ENCODE assay signal across 1 cellular context in genomic region chr21:37220981-37221664, GRCh38.
TF ChIP-seq lines count a peak whose summit lies in the region.

No MANE protein-coding gene starts in this region.

TF ChIP-seq in K562, 482 proteins besides CTCF, POLR2A, EP300 and RAD21 (continued from another document and continues in another):
- TF ChIP-seq MGA (IDR thresholded peaks at IDR 0.05), result peak; percentile 97
- TF ChIP-seq RAD51 (IDR thresholded peaks at IDR 0.05; ENCODE audit: borderline replicate concordance, low read depth), result peak; percentile 99
- peak; percentile 50 for TF ChIP-seq ASH1L (IDR thresholded peaks at IDR 0.05; ENCODE audit: borderline replicate concordance, low read depth, partially characterized antibody)
- TF ChIP-seq RBBP5 (IDR thresholded peaks at IDR 0.05; ENCODE audit: borderline replicate concordance, insufficient read depth, low read length, poor library complexity, severe bottlenecking), result peak; percentile 4
- peak in 1 of 2 experiments; percentile 53 for TF ChIP-seq AFF1 (IDR thresholded peaks at IDR 0.05; ENCODE audit: low read depth in 1 of 2, partially characterized antibody in 2 of 2)
- TF ChIP-seq FIP1L1 (IDR thresholded peaks at IDR 0.05; ENCODE audit: low read depth, low read length, poor library complexity, severe bottlenecking), result peak; percentile 32
- TF ChIP-seq CBX1 (IDR thresholded peaks at IDR 0.05; ENCODE audit: low read depth), result peak; percentile 72; the same call in 1 of the 2 replicates
- TF ChIP-seq ZNF551 (CRISPR knock-in tag; IDR thresholded peaks at IDR 0.05), result no peak
- peak; percentile 72 for TF ChIP-seq ETV1 (tag; conservative IDR thresholded peaks at IDR 0.05; ENCODE audit: low read depth)
- no peak for TF ChIP-seq ZNF184 (CRISPR knock-in tag; IDR thresholded peaks at IDR 0.05)
- no peak for TF ChIP-seq LARP7 (IDR thresholded peaks at IDR 0.05)
- peak; percentile 95 for TF ChIP-seq BHLHE40 (IDR thresholded peaks at IDR 0.05; ENCODE audit: low read length)
- no peak for TF ChIP-seq PREB (CRISPR knock-in tag; IDR thresholded peaks at IDR 0.05)
- TF ChIP-seq USF2 (CRISPR knock-in tag; IDR thresholded peaks at IDR 0.05), result peak; percentile 98
- 0 out of 2 replicates have a peak, but pooled peaks have one; percentile 15 for TF ChIP-seq LCOR (CRISPR knock-in tag; IDR thresholded peaks at IDR 0.05)
- TF ChIP-seq ZBTB26 (CRISPR knock-in tag; IDR thresholded peaks at IDR 0.05), result no peak
- no peak for TF ChIP-seq ID3 (CRISPR knock-in tag; IDR thresholded peaks at IDR 0.05)
- TF ChIP-seq ID3 (tag; IDR thresholded peaks at IDR 0.05), result 0 out of 2 replicates have a peak, but pooled peaks have one; percentile 21
- no peak for TF ChIP-seq TRIM28 (IDR thresholded peaks at IDR 0.05)
- no peak for TF ChIP-seq ZNF121 (CRISPR knock-in tag; conservative IDR thresholded peaks at IDR 0.05)
- TF ChIP-seq NFATC3 (IDR thresholded peaks at IDR 0.05), result no peak
- 0 out of 2 replicates have a peak, but pooled peaks have one; percentile 44 for TF ChIP-seq ZNF589 (CRISPR knock-in tag; IDR thresholded peaks at IDR 0.05; ENCODE audit: low read depth)
- TF ChIP-seq EHMT2 (IDR thresholded peaks at IDR 0.05), result no peak
- peak in 1 of 2 experiments; percentile 28; a peak in 1 of 4 replicates for TF ChIP-seq RCOR1 (IDR thresholded peaks at IDR 0.05; ENCODE audit: borderline replicate concordance in 1 of 2, low read depth in 2 of 2, low read length in 2 of 2)
- TF ChIP-seq NRF1 (conservative IDR thresholded peaks at IDR 0.05 in 1 of 2, IDR thresholded peaks at IDR 0.05 in 1 of 2), result peak; percentile 60 to 68; a peak in 3 of 4 replicates
- TF ChIP-seq LEF1 (IDR thresholded peaks at IDR 0.05), result no peak
- TF ChIP-seq CREB3L1 (IDR thresholded peaks at IDR 0.05; ENCODE audit: borderline replicate concordance, low read depth), result peak; percentile 48; the same call in 1 of the 2 replicates
- no peak for TF ChIP-seq BMI1 (IDR thresholded peaks at IDR 0.05; ENCODE audit: low read length)
- no peak for TF ChIP-seq FOXA1 (IDR thresholded peaks at IDR 0.05; ENCODE audit: borderline replicate concordance)
- TF ChIP-seq MYC (IDR thresholded peaks at IDR 0.05; ENCODE audit: low read depth, low read length), result peak; percentile 73
- no peak for TF ChIP-seq MYC (CRISPR knock-in tag; IDR thresholded peaks at IDR 0.05; ENCODE audit: borderline replicate concordance, low read depth)
- peak; percentile 67 for TF ChIP-seq CREM (IDR thresholded peaks at IDR 0.05; ENCODE audit: low read depth)
- TF ChIP-seq ZNF12 (CRISPR knock-in tag; IDR thresholded peaks at IDR 0.05), result no peak
- TF ChIP-seq TAL1 (IDR thresholded peaks at IDR 0.05), result no peak
- peak; percentile 56; the same call in 1 of the 2 replicates for TF ChIP-seq GABPB1 (CRISPR knock-in tag; IDR thresholded peaks at IDR 0.05)
- no peak for TF ChIP-seq NCOA1 (IDR thresholded peaks at IDR 0.05; ENCODE audit: low read depth)
- TF ChIP-seq SIN3A (IDR thresholded peaks at IDR 0.05; ENCODE audit: borderline replicate concordance in 2 of 2, control insufficient read depth in 1 of 2, low read depth in 2 of 2, low read length in 2 of 2), result peak in 1 of 2 experiments; percentile 27; a peak in 1 of 4 replicates
- peak; percentile 94 for TF ChIP-seq CBFA2T2 (conservative IDR thresholded peaks at IDR 0.05)
- TF ChIP-seq MAFK (IDR thresholded peaks at IDR 0.05; ENCODE audit: low read length), result 0 out of 2 replicates have a peak, but pooled peaks have one; percentile 25
- TF ChIP-seq ATF2 (CRISPR knock-in tag; IDR thresholded peaks at IDR 0.05), result no peak
